Comparison of ENCODE assay signal across 8 cellular contexts in the genomic region with DNA sequence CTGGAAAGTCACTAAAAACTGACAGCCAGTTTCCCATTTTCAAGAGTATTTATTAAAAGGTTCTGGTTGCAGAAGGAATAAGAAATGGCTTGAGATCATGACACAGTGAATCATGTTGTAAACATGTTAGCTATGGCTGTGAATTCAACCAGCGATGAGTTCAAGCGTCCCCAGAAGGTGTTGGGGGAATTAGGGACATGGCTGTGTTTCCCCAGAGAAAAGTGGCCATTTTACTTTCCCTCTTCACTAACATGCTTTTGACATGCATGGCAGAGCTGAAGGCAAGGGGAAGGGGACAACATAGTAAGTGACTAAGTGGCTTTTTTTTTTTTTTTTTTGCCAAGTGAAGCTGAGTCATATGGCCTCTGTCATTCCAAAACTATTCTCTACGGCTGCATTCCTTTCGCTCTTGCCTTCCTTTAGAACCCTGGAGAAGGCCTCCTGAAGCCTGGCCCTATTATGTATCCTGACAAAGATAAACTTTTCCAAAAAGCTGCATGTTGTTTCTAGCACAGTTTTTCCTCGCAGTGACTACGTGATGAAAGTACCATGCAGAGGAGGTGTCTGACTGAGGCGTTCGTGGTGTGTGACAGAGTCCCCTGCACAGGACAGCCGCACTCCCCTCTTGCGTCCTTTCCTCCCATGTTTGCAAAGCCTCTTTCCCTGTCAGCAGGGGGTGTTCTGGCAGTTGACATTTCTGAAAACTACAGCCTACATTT. TPM values are rescaled to one million over a fixed set of nuclear protein-coding genes. Genes with fewer than 3 reads are reported as not detected.
DNase-seq lines count a peak whose midpoint lies in the region; ATAC-seq and TF ChIP-seq lines count a peak whose summit lies in the region.

No MANE protein-coding gene starts in this region.

- H4K20me1 ChIP-seq in fibroblast of lung (ENCODE audit: control insufficient read depth, extremely low read depth, insufficient read depth, low read length): no peaks in the 10 kb centered on the region

- intact Hi-C loops in posterior vena cava (cut with DNase I): no loop called here

- H3K4me2 ChIP-seq in fibroblast of lung (ENCODE audit: extremely low read depth, insufficient read depth, low read length): peak overlapping the region; percentile 82

- ATAC-seq in GM18867 (IDR thresholded peaks at IDR 0.05; ENCODE audit: unreplicated experiment): peak; percentile 44

- DNase-seq in NB4 (ENCODE audit: low read depth): peak; percentile 59
- DNase-seq in fibroblast of lung (ENCODE audit: low read depth in 2 of 2): peak; percentile 91 to 94
- peak; percentile 68 for DNase-seq in pulmonary artery endothelial cell (ENCODE audit: low read depth, low spot score)
- DNase-seq in Kasumi-1 (lab: John Stamatoyannopoulos, UW): no peak
- DNase-seq in NCI-H1105 (lab: John Stamatoyannopoulos, UW): no peak
- no peak for DNase-seq in NCI-H187 treated with DMSO at 0.1 percent for 48 hours (lab: John Stamatoyannopoulos, UW)
- DNase-seq in posterior vena cava (ENCODE audit: low spot score): no peak

- H3K36me3 ChIP-seq in fibroblast of lung (ENCODE audit: control insufficient read depth, insufficient read depth, low read length): peaks cover 7% of the 10 kb centered on the region

- peaks cover 64% of the 10 kb centered on the region for H3K79me2 ChIP-seq in fibroblast of lung (ENCODE audit: control insufficient read depth, insufficient read depth, low read length)

- peak overlapping the region; percentile 90 for H3K27ac ChIP-seq in fibroblast of lung (ENCODE audit: insufficient read depth, low read length)

- H2AFZ ChIP-seq in fibroblast of lung (ENCODE audit: low read length): no peak overlapping the region

- no peak for TF ChIP-seq CTCF in NB4 (IDR thresholded peaks at IDR 0.05; ENCODE audit: low read depth, low read length)
- peak; percentile 19 to 25 for TF ChIP-seq CTCF in fibroblast of lung (conservative IDR thresholded peaks at IDR 0.05 in 1 of 2, IDR thresholded peaks at IDR 0.05 in 1 of 2; ENCODE audit: low read depth in 1 of 2, low read length in 2 of 2)

- no peak for TF ChIP-seq POLR2A in NB4 (IDR thresholded peaks at IDR 0.05; ENCODE audit: extremely low read depth, insufficient read length)

- no peaks in the 10 kb centered on the region for H3K27me3 ChIP-seq in fibroblast of lung (ENCODE audit: control insufficient read depth, insufficient read depth, low read length)

- H3K9ac ChIP-seq in fibroblast of lung (ENCODE audit: insufficient read depth, low read length): peak overlapping the region; percentile 51

- peaks cover 49% of the 10 kb centered on the region for H3K4me1 ChIP-seq in fibroblast of lung (ENCODE audit: control insufficient read depth, extremely low read depth, insufficient read depth, low read length)

- H3K4me3 ChIP-seq in NB4 (ENCODE audit: low read depth, low read length) (no peak overlapping the region), fibroblast of lung (replicated peaks in 1 of 4; ENCODE audit: control extremely low read depth in 1 of 4, insufficient read depth in 1 of 4, low read depth in 3 of 4, low read length in 4 of 4) (peak overlapping the region in 3 of 4 experiments; percentile 18 to 30 (median 19))

- no peaks in the 10 kb centered on the region for H3K9me3 ChIP-seq in fibroblast of lung (ENCODE audit: control insufficient read depth, insufficient read depth, low read depth, low read length)

RNA-seq across cellular contexts. Expression of gene EGFR, which starts 46.9 kb away (rescaled TPM):
- 36.0 and 55.3 TPM in 2 replicates for total RNA-seq in fibroblast of lung
- 62.7 and 62.8 TPM in 2 replicates for polyA plus RNA-seq in fibroblast of lung
- 39.9 and 51.2 TPM in 2 replicates for polyA plus RNA-seq in fibroblast of lung (2012)
- polyA minus RNA-seq in fibroblast of lung (ENCODE audit: low replicate concordance): 205 and 211 TPM in 2 replicates
- total RNA-seq in pulmonary artery endothelial cell: 2.5 and 3.6 TPM in 2 replicates
- total RNA-seq in posterior vena cava: 10 to 100 TPM; 80.8 to 87.2 TPM

Comparison
In these comparisons a context has a peak if more than half of its experiments do, and no peak if none do; other contexts are left out.
1. DNase-seq: peak in NB4 (single experiment), fibroblast of lung (2 of 2) and pulmonary artery endothelial cell (single experiment); none in Kasumi-1 (0 of 2), NCI-H1105 (single experiment), NCI-H187 treated with DMSO at 0.1 percent for 48 hours (single experiment) and posterior vena cava (single experiment).